Comparison of ENCODE assay signal across 1 cellular context in genomic region chr16:31458073-31458834, GRCh38.
TF ChIP-seq lines count a peak whose summit lies in the region.

No MANE protein-coding gene starts in this region.

TF ChIP-seq in HepG2, 621 proteins besides CTCF, POLR2A, EP300 and RAD21 (continued from another document and continues in another):
- TF ChIP-seq TERF1 (CRISPR knock-in tag; IDR thresholded peaks at IDR 0.05) (0 out of 2 replicates have a peak, but pooled peaks have one; percentile 16), ZNF512B (CRISPR knock-in tag; IDR thresholded peaks at IDR 0.05; ENCODE audit: borderline replicate concordance) (peak; percentile 89; the same call in 1 of the 2 replicates), ZNF432 (CRISPR knock-in tag; IDR thresholded peaks at IDR 0.05; ENCODE audit: borderline replicate concordance) (no peak), ZKSCAN5 (CRISPR knock-in tag; IDR thresholded peaks at IDR 0.05) (no peak), SOX13 (IDR thresholded peaks at IDR 0.05) (no peak), SOX13 (CRISPR knock-in tag; conservative IDR thresholded peaks at IDR 0.05 in 1 of 2, IDR thresholded peaks at IDR 0.05 in 1 of 2) (peak in 1 of 2 experiments; percentile 74; a peak in 2 of 4 replicates), SAFB2 (CRISPR knock-in tag; IDR thresholded peaks at IDR 0.05; ENCODE audit: borderline replicate concordance, low read depth) (peak; percentile 92; the same call in 1 of the 2 replicates), ZNF891 (CRISPR knock-in tag; IDR thresholded peaks at IDR 0.05) (peak; percentile 54; the same call in 1 of the 2 replicates), NFE2L1 (CRISPR knock-in tag; IDR thresholded peaks at IDR 0.05; ENCODE audit: borderline replicate concordance) (no peak), HNRNPUL1 (IDR thresholded peaks at IDR 0.05; ENCODE audit: low read depth, low read length) (no peak), RNF219 (CRISPR knock-in tag; IDR thresholded peaks at IDR 0.05) (no peak), REST (IDR thresholded peaks at IDR 0.05; ENCODE audit: borderline replicate concordance in 1 of 2, low read depth in 1 of 2, low read length in 2 of 2) (peak in 1 of 2 experiments; percentile 77; a peak in 2 of 4 replicates), TARDBP (CRISPR knock-in tag; IDR thresholded peaks at IDR 0.05) (peak; percentile 95), ZNF580 (CRISPR knock-in tag; IDR thresholded peaks at IDR 0.05; ENCODE audit: borderline replicate concordance, low read depth) (peak; percentile 92), ZNF589 (CRISPR knock-in tag; conservative IDR thresholded peaks at IDR 0.05) (peak; percentile 84), ZNF281 (CRISPR knock-in tag; IDR thresholded peaks at IDR 0.05; ENCODE audit: borderline replicate concordance) (peak; percentile 74; the same call in 1 of the 2 replicates), EEA1 (CRISPR knock-in tag; IDR thresholded peaks at IDR 0.05; ENCODE audit: borderline replicate concordance) (no peak; the same call in 1 of the 2 replicates), SAP130 (CRISPR knock-in tag; IDR thresholded peaks at IDR 0.05; ENCODE audit: low read depth) (peak; percentile 95), ZBTB14 (CRISPR knock-in tag; IDR thresholded peaks at IDR 0.05) (0 out of 2 replicates have a peak, but pooled peaks have one; percentile 12), BCL6 (CRISPR knock-in tag; IDR thresholded peaks at IDR 0.05) (peak; percentile 92), ZBTB46 (CRISPR knock-in tag; IDR thresholded peaks at IDR 0.05; ENCODE audit: borderline replicate concordance) (0 out of 2 replicates have a peak, but pooled peaks have one; percentile 11), ZNF138 (CRISPR knock-in tag; IDR thresholded peaks at IDR 0.05; ENCODE audit: low read depth) (peak; percentile 96; the same call in 1 of the 2 replicates), ZNF556 (CRISPR knock-in tag; IDR thresholded peaks at IDR 0.05; ENCODE audit: borderline replicate concordance) (peak; percentile 96), WIZ (CRISPR knock-in tag; IDR thresholded peaks at IDR 0.05) (peak; percentile 95), FOXC1 (CRISPR knock-in tag; IDR thresholded peaks at IDR 0.05; ENCODE audit: borderline replicate concordance) (peak; percentile 95), ZBTB38 (CRISPR knock-in tag; IDR thresholded peaks at IDR 0.05) (peak; percentile 81; the same call in 1 of the 2 replicates), PREB (CRISPR knock-in tag; IDR thresholded peaks at IDR 0.05) (no peak; the same call in 1 of the 2 replicates), HMGXB4 (CRISPR knock-in tag; IDR thresholded peaks at IDR 0.05; ENCODE audit: borderline replicate concordance in 1 of 2, low read depth in 1 of 2) (peak; percentile 96 to 98), GZF1 (CRISPR knock-in tag; IDR thresholded peaks at IDR 0.05) (0 out of 2 replicates have a peak, but pooled peaks have one; percentile 85), PTBP1 (IDR thresholded peaks at IDR 0.05; ENCODE audit: low read depth, low read length, poor library complexity, severe bottlenecking) (no peak), ZNF775 (CRISPR knock-in tag; IDR thresholded peaks at IDR 0.05; ENCODE audit: borderline replicate concordance) (no peak), ZBTB43 (CRISPR knock-in tag; conservative IDR thresholded peaks at IDR 0.05) (peak; percentile 97), ELF1 (CRISPR knock-in tag; IDR thresholded peaks at IDR 0.05) (peak; percentile 80; the same call in 1 of the 2 replicates), ZNF382 (CRISPR knock-in tag; IDR thresholded peaks at IDR 0.05; ENCODE audit: borderline replicate concordance) (no peak), HNRNPK (IDR thresholded peaks at IDR 0.05; ENCODE audit: low read depth, low read length, poor library complexity, severe bottlenecking) (no peak)
